1 cellular context compared by ENCODE assay signal in the genomic region with DNA sequence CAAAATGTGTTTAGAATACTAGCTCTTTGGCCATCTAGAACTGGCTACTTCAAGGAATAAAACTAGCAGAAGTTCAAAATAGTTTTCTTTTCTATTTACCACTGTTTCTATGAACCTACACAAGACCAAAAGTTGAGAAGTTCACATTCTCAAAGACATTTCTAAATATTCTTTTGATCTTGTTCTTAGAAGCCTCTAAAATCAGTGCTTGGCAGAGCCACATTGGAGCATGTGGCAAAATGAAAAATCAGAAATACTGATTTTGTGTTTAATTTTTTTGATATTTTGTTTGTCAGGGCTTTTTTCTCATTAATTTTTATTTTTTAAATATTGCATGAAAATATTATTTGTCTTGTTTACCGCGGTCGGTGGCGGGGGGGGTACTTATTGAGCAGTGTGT.
TF ChIP-seq lines count a peak whose summit lies in the region.

No MANE protein-coding gene starts in this region.

TF ChIP-seq in GM23338, 12 proteins besides CTCF, POLR2A, EP300 and RAD21 (continued from another document):
- TF ChIP-seq ZNF331 (CRISPR knock-in tag; IDR thresholded peaks at IDR 0.05; ENCODE audit: low read depth) (no peak), CREB1 (CRISPR knock-in tag; IDR thresholded peaks at IDR 0.05; ENCODE audit: low read depth) (no peak), POLR2AphosphoS5 (IDR thresholded peaks at IDR 0.05; ENCODE audit: low read depth) (no peak), NANOG (IDR thresholded peaks at IDR 0.05; ENCODE audit: borderline replicate concordance) (no peak), JUNB (IDR thresholded peaks at IDR 0.05; ENCODE audit: unreplicated experiment) (no peak), EZH2phosphoT487 (IDR thresholded peaks at IDR 0.05; ENCODE audit: unreplicated experiment) (no peak), ETS1 (IDR thresholded peaks at IDR 0.05) (no peak), STAT1 (IDR thresholded peaks at IDR 0.05; ENCODE audit: unreplicated experiment) (no peak), ZNF114 (CRISPR knock-in tag; IDR thresholded peaks at IDR 0.05) (no peak), EZH2 (IDR thresholded peaks at IDR 0.05; ENCODE audit: low read depth, unreplicated experiment) (no peak)
